1 cellular context compared by ENCODE assay signal in genomic region chr11:118899706-118900360, GRCh38.
TF ChIP-seq lines count a peak whose summit lies in the region.

No MANE protein-coding gene starts in this region.

TF ChIP-seq in HCT116, 20 proteins besides CTCF, POLR2A, EP300 and RAD21 (continued from another document):
- no peak for TF ChIP-seq ZBTB33 (IDR thresholded peaks at IDR 0.05; ENCODE audit: extremely low read depth, insufficient replicate concordance, low read length)
